ENCODE assay signal across 10 cellular contexts in genomic region chr15:52658955-52659354, GRCh38. TPM values are rescaled to one million over a fixed set of nuclear protein-coding genes. Genes with fewer than 3 reads are reported as not detected.
DNase-seq lines count a peak whose midpoint lies in the region; ATAC-seq and TF ChIP-seq lines count a peak whose summit lies in the region.
"Had no signal": no experiment of that assay in that cellular context is flagged by ENCODE, and none has a peak within 500 bp of the region (broad histone marks: within the 10 kb centered on the region; RNA-seq: fewer than 3 reads in every experiment).

No MANE protein-coding gene starts in this region.

- no peak for TF ChIP-seq CTCF in GM10248 (IDR thresholded peaks at IDR 0.05; ENCODE audit: control extremely low read depth, extremely low read depth, low read depth, missing control alignments)
- no peak for TF ChIP-seq CTCF in GM13976 (IDR thresholded peaks at IDR 0.05; ENCODE audit: borderline replicate concordance, control extremely low read depth, extremely low read depth, insufficient read depth, missing control alignments)

- ATAC-seq in GM19467 (IDR thresholded peaks at IDR 0.05; ENCODE audit: unreplicated experiment) = peak; percentile 75
- peak; percentile 86 for ATAC-seq in HG03378 (IDR thresholded peaks at IDR 0.05; ENCODE audit: unreplicated experiment)
- ATAC-seq in activated naive CD4-positive, alpha-beta T cell treated with anti-CD3 and anti-CD28 coated beads, Interleukin-2, amount 50 U/mL, for 72 hours = peak; percentile 93 to 94

- peak; percentile 18 for DNase-seq in GM10248 (ENCODE audit: extremely low spot score)
- DNase-seq in activated naive CD4-positive, alpha-beta T cell treated with anti-CD3 and anti-CD28 coated beads, Interleukin-2, amount 50 U/mL, for 72 hours (ENCODE audit: low spot score in 2 of 2) = peak in 1 of 2 donors; percentile 39
- DNase-seq in GDM1 (lab: John Stamatoyannopoulos, UW) = no peak
- DNase-seq in GM13976 (ENCODE audit: low spot score) = no peak
- no peak for DNase-seq in NCI-H2227 treated with DMSO at 0.1 percent for 48 hours (lab: John Stamatoyannopoulos, UW)
- no peak for DNase-seq in AG08395 (ENCODE audit: low spot score)
- DNase-seq: DMS 273 treated with DMSO at 0.1 percent for 48 hours had no signal

- CTCF ChIA-PET in GM10248 (lab: Yijun Ruan, JAX) = interaction anchor here (1.9 kb wide), 1 partner anchor 9 kb away, joined by 5 read pairs; no protein-coding TSS in a partner anchor

- in situ Hi-C loops in GM13976 (cut with MboI; ENCODE audit: low sequenced_read_pairs, unreplicated experiment) = no loop called here

- peak overlapping the region; percentile 44 to 72 for H3K27ac Mint-ChIP-seq in activated naive CD4-positive, alpha-beta T cell treated with anti-CD3 and anti-CD28 coated beads, Interleukin-2, amount 50 U/mL, for 72 hours
- H3K27ac Mint-ChIP-seq: stimulated activated naive CD8-positive, alpha-beta T cell treated with anti-CD3 and anti-CD28 coated beads, Interleukin-15, Interleukin-2, amounts not matched to agents 100 ng/mL and 50 ng/mL, for 24 hours had no signal

- peaks cover 0 to 5% of the 10 kb centered on the region in 2 donors for H3K36me3 Mint-ChIP-seq in activated naive CD4-positive, alpha-beta T cell treated with anti-CD3 and anti-CD28 coated beads, Interleukin-2, amount 50 U/mL, for 72 hours

- POLR2A ChIA-PET in GM10248 (lab: Yijun Ruan, JAX) = no interaction called here

- no peaks in the 10 kb centered on the region for H3K9me3 Mint-ChIP-seq in activated naive CD4-positive, alpha-beta T cell treated with anti-CD3 and anti-CD28 coated beads, Interleukin-2, amount 50 U/mL, for 72 hours
- H3K9me3 Mint-ChIP-seq: stimulated activated naive CD8-positive, alpha-beta T cell treated with anti-CD3 and anti-CD28 coated beads, Interleukin-15, Interleukin-2, amounts not matched to agents 100 ng/mL and 50 ng/mL, for 24 hours had no signal

RNA-seq across cellular contexts. Expression of gene ATOSA, which starts 20.2 kb away (rescaled TPM):
- total RNA-seq in activated naive CD4-positive, alpha-beta T cell treated with anti-CD3 and anti-CD28 coated beads, Interleukin-2, amount 50 U/mL, for 72 hours = 10 to 100 TPM; 26.3 to 36.5 TPM
